ENCODE assay signal across 13 cellular contexts in genomic region chr2:222652856-222653255, GRCh38. TPM values are rescaled to one million over a fixed set of nuclear protein-coding genes. Genes with fewer than 3 reads are reported as not detected.
DNase-seq lines count a peak whose midpoint lies in the region; TF ChIP-seq lines count a peak whose summit lies in the region.
"Had no signal": no experiment of that assay in that cellular context is flagged by ENCODE, and none has a peak within 500 bp of the region (broad histone marks: within the 10 kb centered on the region; RNA-seq: fewer than 3 reads in every experiment).

No MANE protein-coding gene starts in this region.

- H3K27ac ChIP-seq in breast epithelium (no peak overlapping the region), SK-N-MC (peak overlapping the region; percentile 76), transverse colon (peak overlapping the region; percentile 69 to 92 (median 86))
- H3K27ac ChIP-seq: esophagus muscularis mucosa had no signal

- H3K27me3 ChIP-seq in breast epithelium (no peaks in the 10 kb centered on the region), transverse colon (no peaks in the 10 kb centered on the region)
- H3K27me3 ChIP-seq: esophagus muscularis mucosa had no signal

- no TSS peak for BruUV-seq in MCF 10A (replicated peaks; lab: Mats Ljungman, UMichigan)

- H3K27ac Mint-ChIP-seq in MCF 10A (ENCODE audit: low read depth, unreplicated experiment) (peak overlapping the region; percentile 43), osteocyte (ENCODE audit: unreplicated experiment) (no peak overlapping the region)

- H3K36me3 ChIP-seq in breast epithelium (no peaks in the 10 kb centered on the region), SK-N-MC (ENCODE audit: insufficient read depth, low read length) (peaks cover 33% of the 10 kb centered on the region), transverse colon (no peaks in the 10 kb centered on the region)

- H3K9me3 Mint-ChIP-seq in MCF 10A (ENCODE audit: unreplicated experiment) (no peaks in the 10 kb centered on the region), osteocyte (ENCODE audit: unreplicated experiment) (no peaks in the 10 kb centered on the region)

- in situ Hi-C loops in transverse colon (cut with MboI; ENCODE audit: low pct_ligation_motif_present in 1 of 4, low pct_unique_long_range_greater_than_20kb in 1 of 4, low sequenced_read_pairs in 3 of 4): no loop called here

- H3K27me3 Mint-ChIP-seq in MCF 10A (ENCODE audit: insufficient read depth, unreplicated experiment) (no peaks in the 10 kb centered on the region), osteocyte (ENCODE audit: unreplicated experiment) (no peaks in the 10 kb centered on the region)

- no peak for TF ChIP-seq EP300 in transverse colon (IDR thresholded peaks at IDR 0.05; ENCODE audit: low read depth)

- H3K4me3 Mint-ChIP-seq in MCF 10A (ENCODE audit: unreplicated experiment) (peak overlapping the region; percentile 99), osteocyte (ENCODE audit: unreplicated experiment) (no peak overlapping the region)

- H3K4me1 ChIP-seq in breast epithelium (peaks cover 0 to 10% of the 10 kb centered on the region in 2 donors), transverse colon (peaks cover 14 to 61% (median 43%) of the 10 kb centered on the region in 4 donors)

- H3K4me3 ChIP-seq in breast epithelium (no peak overlapping the region), SK-N-MC (peak overlapping the region; percentile 32), epithelial cell of esophagus (ENCODE audit: low read length) (peak overlapping the region; percentile 4), transverse colon (no peak overlapping the region)
- H3K4me3 ChIP-seq: esophagus muscularis mucosa, smooth muscle cell had no signal

- H3K9me3 ChIP-seq in breast epithelium (no peaks in the 10 kb centered on the region), SK-N-MC (ENCODE audit: low read depth, low read length) (no peaks in the 10 kb centered on the region), transverse colon (no peaks in the 10 kb centered on the region)
- H3K9me3 ChIP-seq: esophagus muscularis mucosa had no signal

- TF ChIP-seq CTCF in MCF 10A (IDR thresholded peaks at IDR 0.05; ENCODE audit: unreplicated experiment) (no peak), breast epithelium (IDR thresholded peaks at IDR 0.05) (no peak), epithelial cell of esophagus (IDR thresholded peaks at IDR 0.05; ENCODE audit: insufficient read depth, low read depth, low read length, missing control alignments) (no peak), transverse colon (IDR thresholded peaks at IDR 0.05) (no peak), osteocyte (IDR thresholded peaks at IDR 0.05) (no peak)

- TF ChIP-seq POLR2A in breast epithelium (IDR thresholded peaks at IDR 0.05) (no peak), transverse colon (IDR thresholded peaks at IDR 0.05) (peak; percentile 27)

- DNase-seq in MCF 10A (ENCODE audit: unreplicated experiment): peak; percentile 38
- DNase-seq in breast epithelium (ENCODE audit: low spot score in 2 of 2): no peak
- DNase-seq in SK-N-MC (ENCODE audit: low read depth, low spot score): no peak
- DNase-seq in epithelial cell of esophagus (ENCODE audit: low read depth): peak; percentile 73
- DNase-seq in transverse colon: peak; percentile 48
- DNase-seq in D341Med (ENCODE audit: low spot score): no peak
- DNase-seq in osteocyte (ENCODE audit: extremely low spot score, unreplicated experiment): no peak
- no peak for DNase-seq in GF-D8 (lab: John Stamatoyannopoulos, UW)
- DNase-seq: activated CD4-positive, alpha-beta T cell treated with anti-CD3 and anti-CD28 coated beads, Interleukin-2, amount 50 U/mL, for 48 hours; NCI-H1436 treated with DMSO at 0.1 percent for 48 hours; NCI-H774 had no signal

- CTCF ChIA-PET in MCF 10A (lab: Yijun Ruan, JAX): interaction anchor here (0.7 to 2.8 kb wide), 2 partner anchors 17 to 209 kb away, joined by 4 to 6 read pairs; no protein-coding TSS in a partner anchor

- POLR2A ChIA-PET in MCF 10A (lab: Yijun Ruan, JAX): interaction anchor here (0.7 to 2.7 kb wide), 8 partner anchors 13 to 947 kb away, joined by 3 to 11 read pairs (median 4); no protein-coding TSS in a partner anchor

- intact Hi-C loops in MCF 10A (cut with micrococcal nuclease): no loop called here
- intact Hi-C loops in breast epithelium (cut with DNase I; ENCODE audit: low total_unique reads): no loop called here
- intact Hi-C loops in transverse colon (cut with DNase I; ENCODE audit: low total_unique reads): no loop called here

- WGBS in transverse colon (ENCODE audit: low coverage in 1 of 2), 2 donors: 29 to 46% methylated on average over 5 of the region's 5 CpGs

- H3K9ac ChIP-seq in SK-N-MC (ENCODE audit: insufficient read length): peak overlapping the region; percentile 15

- H3K36me3 Mint-ChIP-seq in MCF 10A (ENCODE audit: insufficient read depth, unreplicated experiment): peaks cover 10% of the 10 kb centered on the region
- no peaks in the 10 kb centered on the region for H3K36me3 Mint-ChIP-seq in osteocyte (ENCODE audit: unreplicated experiment)

- H3K4me1 Mint-ChIP-seq in MCF 10A (ENCODE audit: insufficient read depth, unreplicated experiment) (peaks cover 26% of the 10 kb centered on the region), osteocyte (ENCODE audit: unreplicated experiment) (peaks cover 31% of the 10 kb centered on the region)

RNA-seq across cellular contexts. Expression of gene FARSB, which starts 3.0 kb away (rescaled TPM):
- 44.8 and 70.3 TPM in 2 replicates for total RNA-seq in MCF 10A (2022)
- 10 to 100 TPM; 11.8 to 19.0 (median 18.7) TPM for total RNA-seq in breast epithelium
- total RNA-seq in transverse colon: 10 to 100 TPM in 2 of 4 donors, 1 to 10 TPM in 2; 7.2 to 18.6 (median 9.5) TPM
- total RNA-seq in osteocyte: 15.7 and 15.8 TPM in 2 replicates

RNA-seq across cellular contexts. Expression of gene MOGAT1, which starts 18.6 kb away (rescaled TPM):
- total RNA-seq in MCF 10A (2022): not detected in 2 replicates
- under 1 TPM in 1 of 3 donors, not detected in 2; 0.98 TPM for total RNA-seq in breast epithelium
- total RNA-seq in transverse colon: under 1 TPM in 1 of 4 donors, not detected in 3; 0.80 TPM
- not detected in 2 replicates for total RNA-seq in osteocyte
- total RNA-seq: esophagus muscularis mucosa, smooth muscle cell had no signal

Comparison
In these comparisons a context has a peak if more than half of its experiments do, and no peak if none do; other contexts are left out.
1. DNase-seq: peak in MCF 10A (single experiment), epithelial cell of esophagus (single experiment) and transverse colon (single experiment); none in breast epithelium (0 of 2), SK-N-MC (single experiment), D341Med (single experiment), osteocyte (single experiment) and GF-D8 (single experiment).
2. H3K27ac ChIP-seq: peak in SK-N-MC (single experiment) and transverse colon (4 of 4); none in breast epithelium (0 of 2).
3. H3K4me3 ChIP-seq: peak in SK-N-MC (single experiment) and epithelial cell of esophagus (single experiment); none in breast epithelium (0 of 3) and transverse colon (0 of 4).